17 cellular contexts compared by ENCODE assay signal in the genomic region with DNA sequence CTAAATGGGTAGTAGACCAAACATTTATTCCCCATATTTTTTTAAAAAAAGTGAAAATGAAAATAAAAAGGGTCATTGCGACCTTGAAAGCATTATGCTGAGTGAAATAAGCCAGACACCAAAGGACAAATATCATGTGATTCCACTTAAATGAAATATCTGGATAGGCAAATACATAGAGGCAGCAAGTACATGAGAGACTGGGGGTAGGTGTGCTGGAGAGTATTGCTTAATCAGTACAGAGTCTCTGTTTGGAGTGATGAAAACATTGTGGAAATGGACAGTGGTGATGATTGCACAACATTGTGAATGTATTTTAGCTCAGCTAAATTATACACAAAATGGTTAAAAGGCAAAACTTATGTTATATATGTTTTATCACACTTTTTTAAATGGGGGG.
A peak's percentile ranks its signal among the peaks of the same experiment; 100 is the strongest.
DNase-seq lines count a peak whose midpoint lies in the region; ATAC-seq, FAIRE-seq and TF ChIP-seq lines count a peak whose summit lies in the region.
"Had no signal": no experiment of that assay in that cellular context is flagged by ENCODE, and none has a peak within 500 bp of the region (broad histone marks: within the 10 kb centered on the region; RNA-seq: fewer than 3 reads in every experiment).

No MANE protein-coding gene starts in this region.

- H3K27ac Mint-ChIP-seq in GM23338 (peak overlapping the region; percentile 24; the same call in 1 of the 2 replicates), mesothelial cell of epicardium (peak overlapping the region; percentile 97)
- H3K27ac Mint-ChIP-seq: stimulated activated naive CD8-positive, alpha-beta T cell treated with anti-CD3 and anti-CD28 coated beads, Interleukin-15, Interleukin-2, amounts not matched to agents 100 ng/mL and 50 ng/mL, for 24 hours; T-helper 1 cell treated with Interleukin-12 subunit alpha and Interleukin-12 subunit beta and Interleukin-4 antibody, amounts not matched to agents 30 μg/mL and 1 μg/mL, for 36 hours had no signal

- DNase-seq in GM23338 (ENCODE audit: low spot score) (no peak), NCI-H1092 (lab: John Stamatoyannopoulos, UW) (peak; percentile 33), cardiac fibroblast (ENCODE audit: low read depth in 2 of 2) (peak; percentile 81 to 89), mesothelial cell of epicardium (ENCODE audit: low spot score in 2 of 2, unreplicated experiment in 2 of 2) (no peak), mucosa of gallbladder (ENCODE audit: low spot score) (no peak), ovary (no peak), H54 (ENCODE audit: insufficient read length, low spot score) (no peak)
- DNase-seq in activated naive CD4-positive, alpha-beta T cell treated with anti-CD3 and anti-CD28 coated beads, Interleukin-2, amount 50 U/mL, for 16 hours, result no peak
- DNase-seq: activated CD4-positive, alpha-beta T cell treated with anti-CD3 and anti-CD28 coated beads for 48 hours; activated T-cell treated with anti-CD3 and anti-CD28 coated beads, Interleukin-2, amount 50 U/mL, for 4 hours; amygdala; dermis blood vessel endothelial cell; Karpas-422; PC-9 had no signal

- FAIRE-seq in H54 (lab: Jason Lieb, UNC), result no peak
- FAIRE-seq: GM12892 had no signal

- H3K9me3 Mint-ChIP-seq in GM23338, result peaks cover 19% of the 10 kb centered on the region; the same call in 1 of the 3 replicates
- peaks cover 9% of the 10 kb centered on the region for H3K9me3 Mint-ChIP-seq in mesothelial cell of epicardium

- H4K20me1 ChIP-seq in GM23338 (replicated peaks; ENCODE audit: insufficient read depth), result no peaks in the 10 kb centered on the region

- no peaks in the 10 kb centered on the region for H3K9me2 ChIP-seq in GM23338 (ENCODE audit: insufficient read depth)

- intact Hi-C loops in ovary (cut with DNase I), result no loop called here

- peaks cover 20% of the 10 kb centered on the region; the same call in 2 of the 3 replicates for H3K36me3 Mint-ChIP-seq in GM23338 (ENCODE audit: low read depth)
- H3K36me3 Mint-ChIP-seq in mesothelial cell of epicardium, result peaks cover 6% of the 10 kb centered on the region

- H3K9me3 ChIP-seq in ovary, result no peaks in the 10 kb centered on the region

- peaks cover 8% of the 10 kb centered on the region; the same call in 1 of the 2 replicates for H3F3A ChIP-seq in GM23338 (replicated peaks; ENCODE audit: low read depth)

- peaks cover 45% of the 10 kb centered on the region for H3K4me1 Mint-ChIP-seq in GM23338
- H3K4me1 Mint-ChIP-seq in mesothelial cell of epicardium, result peaks cover 45% of the 10 kb centered on the region

- no peak for ATAC-seq in GM23338
- ATAC-seq: activated T-cell treated with anti-CD3 and anti-CD28 coated beads, Interleukin-2, amount 50 U/mL, for 4 hours had no signal

- H3K4me3 ChIP-seq in GM23338 (no peak overlapping the region), cardiac fibroblast (replicated peaks in 1 of 2; ENCODE audit: low read depth in 2 of 2, low read length in 2 of 2) (no peak overlapping the region), ovary (no peak overlapping the region)
- H3K4me3 ChIP-seq: PC-9 had no signal

- H3K4me2 ChIP-seq in GM23338, result 0 out of 2 replicates have a peak overlapping the region, but pooled peaks have one; percentile 10
- H3K4me2 ChIP-seq: PC-9 had no signal

- TF ChIP-seq CTCF in GM23338 (conservative IDR thresholded peaks at IDR 0.05; ENCODE audit: low read depth in 2 of 2), result no peak
- TF ChIP-seq CTCF in cardiac fibroblast (IDR thresholded peaks at IDR 0.05; ENCODE audit: low read depth, low read length), result no peak
- TF ChIP-seq CTCF in mesothelial cell of epicardium (IDR thresholded peaks at IDR 0.05; ENCODE audit: unreplicated experiment), result no peak
- no peak for TF ChIP-seq CTCF in ovary (IDR thresholded peaks at IDR 0.05)

- H3K27me3 Mint-ChIP-seq in GM23338 (ENCODE audit: insufficient read depth, low read depth, poor library complexity), result peaks cover 8% of the 10 kb centered on the region
- no peaks in the 10 kb centered on the region for H3K27me3 Mint-ChIP-seq in mesothelial cell of epicardium (ENCODE audit: low read depth)
- H3K27me3 Mint-ChIP-seq: stimulated activated naive CD8-positive, alpha-beta T cell treated with anti-CD3 and anti-CD28 coated beads, Interleukin-15, Interleukin-2, amounts not matched to agents 100 ng/mL and 50 ng/mL, for 24 hours had no signal

- H3K4me1 ChIP-seq in GM23338 (ENCODE audit: insufficient read depth) (peaks cover 48% of the 10 kb centered on the region), ovary (ENCODE audit: insufficient read depth) (peaks cover 2% of the 10 kb centered on the region)

- TF ChIP-seq POLR2A in ovary (IDR thresholded peaks at IDR 0.05) (no peak), H54 (IDR thresholded peaks at IDR 0.05; ENCODE audit: low read depth, low read length) (no peak)

- peak overlapping the region; percentile 98 for H3K27ac ChIP-seq in GM23338 (ENCODE audit: low read depth)
- peak overlapping the region in 1 of 2 donors; percentile 34 for H3K27ac ChIP-seq in ovary
- H3K27ac ChIP-seq: PC-9 had no signal

- no peak overlapping the region for H2AFZ ChIP-seq in GM23338

- 4 to 13% (median 9%) methylated on average over 1 of the region's 1 CpG for WGBS in ovary, 3 donors

- H3K27me3 ChIP-seq in GM23338 (ENCODE audit: insufficient read depth) (no peaks in the 10 kb centered on the region), ovary (no peaks in the 10 kb centered on the region)

- H3K4me3 Mint-ChIP-seq in GM23338 (no peak overlapping the region), mesothelial cell of epicardium (no peak overlapping the region)
- H3K4me3 Mint-ChIP-seq: activated T-cell treated with anti-CD3 and anti-CD28 coated beads, Interleukin-2, amount 50 U/mL, for 4 hours; stimulated activated naive CD8-positive, alpha-beta T cell treated with anti-CD3 and anti-CD28 coated beads, Interleukin-15, Interleukin-2, amounts not matched to agents 100 ng/mL and 50 ng/mL, for 24 hours; T-helper 1 cell treated with Interleukin-12 subunit alpha and Interleukin-12 subunit beta and Interleukin-4 antibody, amounts not matched to agents 30 μg/mL and 1 μg/mL, for 36 hours had no signal

- no peak for TF ChIP-seq EP300 in ovary (IDR thresholded peaks at IDR 0.05)

- no peaks in the 10 kb centered on the region for H3K36me3 ChIP-seq in GM23338 (ENCODE audit: insufficient read depth)
- H3K36me3 ChIP-seq in ovary, result no peaks in the 10 kb centered on the region

- no peaks in the 10 kb centered on the region for H3K79me2 ChIP-seq in GM23338 (replicated peaks; ENCODE audit: insufficient read depth)

TF ChIP-seq in GM23338, 12 proteins besides CTCF, POLR2A, EP300 and RAD21 (continues in another document):
- TF ChIP-seq JUNB (IDR thresholded peaks at IDR 0.05; ENCODE audit: unreplicated experiment) (no peak), ZNF114 (CRISPR knock-in tag; IDR thresholded peaks at IDR 0.05) (no peak), EZH2phosphoT487 (IDR thresholded peaks at IDR 0.05; ENCODE audit: unreplicated experiment) (no peak)

Comparison
In these comparisons a context has a peak if more than half of its experiments do, and no peak if none do; other contexts are left out.
1. DNase-seq: peak in NCI-H1092 (single experiment) and cardiac fibroblast (2 of 2); none in GM23338 (single experiment), mesothelial cell of epicardium (0 of 2), mucosa of gallbladder (single experiment), activated naive CD4-positive, alpha-beta T cell treated with anti-CD3 and anti-CD28 coated beads, Interleukin-2, amount 50 U/mL, for 16 hours (single experiment), ovary (0 of 5) and H54 (single experiment).